Comparison of ENCODE assay signal across 12 cellular contexts in the genomic region with DNA sequence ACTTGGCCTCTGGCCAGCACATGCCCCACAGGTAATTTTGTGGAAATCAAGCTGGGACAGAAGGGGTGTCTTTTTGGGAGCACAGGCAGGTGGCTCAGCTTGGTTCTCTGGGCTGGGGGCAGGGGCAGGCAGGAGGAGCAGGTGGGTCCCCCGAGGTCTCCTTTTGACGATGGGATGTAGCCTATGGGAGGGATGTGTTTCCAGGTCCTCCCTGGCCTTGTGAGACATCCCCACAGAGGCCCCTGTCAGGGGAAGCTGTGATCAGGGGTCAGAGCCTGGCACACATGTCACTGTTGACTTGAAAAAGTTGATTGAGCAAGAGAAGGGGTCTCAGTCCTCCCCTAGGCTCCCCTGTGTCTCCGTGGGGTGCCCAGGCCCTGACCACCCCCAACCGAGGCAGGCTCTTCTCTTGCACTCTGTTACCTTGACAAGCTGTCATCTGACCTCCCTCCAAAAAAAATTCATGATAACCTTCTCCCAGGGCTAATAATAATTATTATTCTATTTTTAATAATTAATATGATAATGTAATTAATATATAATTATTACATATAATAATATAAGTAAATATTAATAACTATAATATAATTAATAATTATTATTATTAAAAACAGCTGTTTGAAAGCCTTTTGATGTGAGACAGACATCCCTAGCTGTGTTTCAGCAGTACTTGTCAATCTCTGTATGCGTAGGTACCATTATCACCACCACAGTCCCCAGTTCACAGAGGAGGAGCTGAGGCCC.
"Had no signal": no experiment of that assay in that cellular context is flagged by ENCODE, and none has a peak within 500 bp of the region (broad histone marks: within the 10 kb centered on the region; RNA-seq: fewer than 3 reads in every experiment).

No MANE protein-coding gene starts in this region.

- H3K4me2 ChIP-seq: hepatocyte, neural progenitor cell had no signal

- H3K27ac Mint-ChIP-seq: neural progenitor cell had no signal

- H3K27me3 ChIP-seq: adrenal gland, hepatocyte, neural progenitor cell, pancreas had no signal

- H3K9me3 ChIP-seq: adrenal gland, left ventricle myocardium inferior, pancreas had no signal

- H3K4me3 ChIP-seq: adrenal gland, hepatocyte, left ventricle myocardium inferior, neural progenitor cell, pancreas had no signal

- H3K27ac ChIP-seq: adrenal gland, hepatocyte, left ventricle myocardium inferior, neural progenitor cell, pancreas had no signal

- H3K9ac ChIP-seq: neural progenitor cell had no signal

- H2AFZ ChIP-seq: hepatocyte, neural progenitor cell had no signal

- ATAC-seq: pancreas; SK-N-SH treated with all-trans-retinoic acid at 6 μM for 48 hours; stimulated activated naive CD8-positive, alpha-beta T cell treated with anti-CD3 and anti-CD28 coated beads, Interleukin-15, Interleukin-2, amounts not matched to agents 100 U/mL and 50 U/mL, for 24 hours had no signal

- H3K36me3 ChIP-seq: adrenal gland, left ventricle myocardium inferior, neural progenitor cell, pancreas had no signal

- FAIRE-seq: kidney, pancreas had no signal

- H3K4me3 Mint-ChIP-seq: neural progenitor cell had no signal

- H3K79me2 ChIP-seq: hepatocyte had no signal

- H3K36me3 Mint-ChIP-seq: neural progenitor cell had no signal

- H3K9me3 Mint-ChIP-seq: neural progenitor cell had no signal

- H3K4me1 ChIP-seq: adrenal gland, left ventricle myocardium inferior, pancreas had no signal

- DNase-seq: activated CD4-positive, CD25-positive, alpha-beta regulatory T cell treated with anti-CD3 and anti-CD28 coated beads, Interleukin-2, amount 50 U/mL, for 72 hours; activated gamma-delta T cell treated with Interleukin-2 at 50 U/mL for 16 hours; adrenal gland; kidney; left ventricle myocardium inferior; mesenchymal stem cell; stimulated activated CD4-positive, alpha-beta T cell treated with anti-CD3 and anti-CD28 coated beads, Interleukin-2, amount 100 ng/mL, for 48 hours; stimulated activated naive CD8-positive, alpha-beta T cell treated with anti-CD3 and anti-CD28 coated beads, Interleukin-15, Interleukin-2, amounts not matched to agents 100 U/mL and 50 U/mL, for 24 hours had no signal
